15 cellular contexts compared by ENCODE assay signal in the genomic region with DNA sequence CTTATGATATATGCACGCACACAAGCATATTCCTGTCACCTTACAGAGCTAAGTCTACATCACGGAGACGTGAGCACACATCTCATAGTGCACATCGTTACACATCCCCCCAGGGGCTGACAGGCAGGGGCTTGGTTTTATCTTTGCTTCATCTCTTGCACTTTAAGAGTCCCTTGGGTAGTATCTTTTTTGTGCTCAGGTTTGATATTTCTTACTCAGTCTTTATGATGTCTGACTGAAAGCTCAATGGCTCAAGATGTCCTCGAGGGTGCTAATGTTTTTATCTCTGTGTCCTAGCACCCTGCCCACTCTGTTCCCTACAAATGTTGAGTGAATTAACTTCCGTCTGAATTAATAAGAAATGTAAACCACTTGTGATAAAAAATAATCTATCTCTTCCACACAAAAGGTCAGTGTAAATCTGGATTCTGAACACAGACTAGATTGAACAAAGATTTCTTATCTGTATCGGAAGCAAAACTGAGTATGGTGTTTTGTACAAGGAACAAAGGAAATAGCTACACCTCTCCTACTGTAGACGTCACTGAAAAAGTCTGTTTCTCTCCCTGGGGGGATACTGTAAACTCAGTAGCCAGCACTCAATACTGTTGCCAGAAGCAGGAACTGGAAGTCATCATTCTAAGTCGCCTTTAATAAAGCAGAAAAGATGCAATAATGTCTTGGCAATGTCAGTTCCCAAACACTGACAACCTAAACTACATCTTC.
DNase-seq lines count a peak whose midpoint lies in the region; ATAC-seq and TF ChIP-seq lines count a peak whose summit lies in the region.
"Had no signal": no experiment of that assay in that cellular context is flagged by ENCODE, and none has a peak within 500 bp of the region (broad histone marks: within the 10 kb centered on the region; RNA-seq: fewer than 3 reads in every experiment).

No MANE protein-coding gene starts in this region.

- H3K27ac ChIP-seq in SK-N-SH (ENCODE audit: low read depth in 2 of 2, low read length in 1 of 2) (peak overlapping the region in 1 of 2 experiments; percentile 71; a peak in 2 of 4 replicates), dorsolateral prefrontal cortex (no peak overlapping the region)
- H3K27ac ChIP-seq: C4-2B had no signal

- H3K9me2 ChIP-seq in SK-N-SH = no peaks in the 10 kb centered on the region

- H3K4me1 ChIP-seq in SK-N-SH (ENCODE audit: control insufficient read depth in 1 of 2, insufficient read depth in 2 of 2, low read depth in 1 of 2, low read length in 1 of 2) = peaks cover 0 to 20% of the 10 kb centered on the region in 2 experiments; a peak in 1 of 4 replicates

- no peak overlapping the region for H2AFZ ChIP-seq in SK-N-SH (ENCODE audit: low read depth)

- TF ChIP-seq CTCF in SK-N-SH (IDR thresholded peaks at IDR 0.05) (no peak), dorsolateral prefrontal cortex (IDR thresholded peaks at IDR 0.05 in 54 of 56, conservative IDR thresholded peaks at IDR 0.05 in 2 of 56; ENCODE audit: low read depth in 1 of 56, partially characterized antibody in 56 of 56) (no peak)

- POLR2A ChIA-PET in SK-N-SH (lab: Yijun Ruan, JAX) = interaction anchor here (0.8 kb wide), 1 partner anchor 112 kb away, joined by 3 read pairs; no protein-coding TSS in a partner anchor

- peak; percentile 11; the same call in 1 of the 2 replicates for TF ChIP-seq RAD21 in SK-N-SH (IDR thresholded peaks at IDR 0.05; ENCODE audit: low read length)

- H3K9me3 ChIP-seq in SK-N-SH = no peaks in the 10 kb centered on the region

- 30% methylated on average over 9 of the region's 9 CpGs for WGBS in SK-N-SH (ENCODE audit: low lambda C conversion rate)

- H3K36me3 ChIP-seq in SK-N-SH (replicated peaks in 1 of 2; ENCODE audit: control insufficient read depth in 1 of 2, insufficient read depth in 2 of 2, low read length in 1 of 2) = no peaks in the 10 kb centered on the region

- H3K27me3 ChIP-seq in SK-N-SH (ENCODE audit: insufficient read depth) (no peaks in the 10 kb centered on the region), dorsolateral prefrontal cortex (no peaks in the 10 kb centered on the region)

- no peak for DNase-seq in Right ventricle myocardium inferior (ENCODE audit: missing footprints)
- no peak for DNase-seq in cardiac septum (ENCODE audit: low spot score)
- peak; percentile 58 for DNase-seq in SK-N-SH
- DNase-seq in islet precursor cell = peak; percentile 57
- DNase-seq in retina = peak; percentile 49
- no peak for DNase-seq in dorsolateral prefrontal cortex
- DNase-seq in C1 segment of cervical spinal cord (lab: John Stamatoyannopoulos, UW) = no peak
- DNase-seq: GF-D8, GOT3, KBM-7, NCI-H1436, NCI-H345, NCI-H526 treated with DMSO at 0.1 percent for 48 hours had no signal

- H3K9ac ChIP-seq in SK-N-SH = no peak overlapping the region

- intact Hi-C loops in Right ventricle myocardium inferior (cut with DNase I) (loop anchor here (10.0 kb wide), 1 partner anchor 298 kb away; no protein-coding TSS in a partner anchor), cardiac septum (cut with DNase I) (loop anchor here (10.0 kb wide), 1 partner anchor 348 kb away; no protein-coding TSS in a partner anchor), dorsolateral prefrontal cortex (cut with DNase I) (no loop called here)

- no peaks in the 10 kb centered on the region for H3K79me2 ChIP-seq in SK-N-SH (ENCODE audit: insufficient read depth)

- CTCF ChIA-PET in SK-N-SH (lab: Yijun Ruan, JAX) = interaction anchor here (0.8 to 1.3 kb wide), 3 partner anchors 11 to 199 kb away, joined by 3 to 4 read pairs (median 3); no protein-coding TSS in a partner anchor

- TF ChIP-seq EP300 in SK-N-SH (IDR thresholded peaks at IDR 0.05; ENCODE audit: borderline replicate concordance in 1 of 2, low read depth in 1 of 2, low read length in 1 of 2) = peak in 1 of 2 experiments; percentile 94; a peak in 2 of 4 replicates

- no peak overlapping the region for H3K4me3 ChIP-seq in SK-N-SH (ENCODE audit: low read depth in 2 of 2, low read length in 1 of 2)
- H3K4me3 ChIP-seq in dorsolateral prefrontal cortex = no peak overlapping the region

- no peaks in the 10 kb centered on the region for H3F3A ChIP-seq in SK-N-SH (replicated peaks; ENCODE audit: insufficient read depth)

- H3K4me2 ChIP-seq in SK-N-SH = no peak overlapping the region

- no peaks in the 10 kb centered on the region for H4K20me1 ChIP-seq in SK-N-SH (ENCODE audit: insufficient read depth)

- ATAC-seq in Right ventricle myocardium inferior = peak; percentile 43
- ATAC-seq in HG03439 (IDR thresholded peaks at IDR 0.05; ENCODE audit: unreplicated experiment) = no peak

TF ChIP-seq in SK-N-SH, 30 proteins besides CTCF, POLR2A, EP300 and RAD21 (continues in another document):
- no peak for TF ChIP-seq YY1 (IDR thresholded peaks at IDR 0.05; ENCODE audit: low read depth)
- TF ChIP-seq TEAD4 (IDR thresholded peaks at IDR 0.05; ENCODE audit: borderline replicate concordance, insufficient read depth) = no peak
- no peak for TF ChIP-seq FOXM1 (IDR thresholded peaks at IDR 0.05; ENCODE audit: low read depth)
- peak; percentile 74 for TF ChIP-seq RCOR1 (IDR thresholded peaks at IDR 0.05; ENCODE audit: low read length)
- no peak for TF ChIP-seq NFIC (IDR thresholded peaks at IDR 0.05; ENCODE audit: borderline replicate concordance)
- no peak for TF ChIP-seq JUND (IDR thresholded peaks at IDR 0.05)
- no peak for TF ChIP-seq TAF1 (IDR thresholded peaks at IDR 0.05; ENCODE audit: borderline replicate concordance, low read depth, low read length)
- no peak for TF ChIP-seq POLR2AphosphoS5 (IDR thresholded peaks at IDR 0.05; ENCODE audit: low read depth, low read length)
- TF ChIP-seq, protein P1, sequence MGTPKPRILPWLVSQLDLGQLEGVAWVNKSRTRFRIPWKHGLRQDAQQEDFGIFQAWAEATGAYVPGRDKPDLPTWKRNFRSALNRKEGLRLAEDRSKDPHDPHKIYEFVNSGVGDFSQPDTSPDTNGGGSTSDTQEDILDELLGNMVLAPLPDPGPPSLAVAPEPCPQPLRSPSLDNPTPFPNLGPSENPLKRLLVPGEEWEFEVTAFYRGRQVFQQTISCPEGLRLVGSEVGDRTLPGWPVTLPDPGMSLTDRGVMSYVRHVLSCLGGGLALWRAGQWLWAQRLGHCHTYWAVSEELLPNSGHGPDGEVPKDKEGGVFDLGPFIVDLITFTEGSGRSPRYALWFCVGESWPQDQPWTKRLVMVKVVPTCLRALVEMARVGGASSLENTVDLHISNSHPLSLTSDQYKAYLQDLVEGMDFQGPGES (IDR thresholded peaks at IDR 0.05; ENCODE audit: low read depth, low read length) = no peak
- peak; percentile 86 for TF ChIP-seq GATA2 (CRISPR knock-in tag; IDR thresholded peaks at IDR 0.05)
- TF ChIP-seq, protein P2, sequence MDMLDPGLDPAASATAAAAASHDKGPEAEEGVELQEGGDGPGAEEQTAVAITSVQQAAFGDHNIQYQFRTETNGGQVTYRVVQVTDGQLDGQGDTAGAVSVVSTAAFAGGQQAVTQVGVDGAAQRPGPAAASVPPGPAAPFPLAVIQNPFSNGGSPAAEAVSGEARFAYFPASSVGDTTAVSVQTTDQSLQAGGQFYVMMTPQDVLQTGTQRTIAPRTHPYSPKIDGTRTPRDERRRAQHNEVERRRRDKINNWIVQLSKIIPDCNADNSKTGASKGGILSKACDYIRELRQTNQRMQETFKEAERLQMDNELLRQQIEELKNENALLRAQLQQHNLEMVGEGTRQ (IDR thresholded peaks at IDR 0.05; ENCODE audit: borderline replicate concordance, low read depth, low read length) = no peak
- TF ChIP-seq, protein P3, sequence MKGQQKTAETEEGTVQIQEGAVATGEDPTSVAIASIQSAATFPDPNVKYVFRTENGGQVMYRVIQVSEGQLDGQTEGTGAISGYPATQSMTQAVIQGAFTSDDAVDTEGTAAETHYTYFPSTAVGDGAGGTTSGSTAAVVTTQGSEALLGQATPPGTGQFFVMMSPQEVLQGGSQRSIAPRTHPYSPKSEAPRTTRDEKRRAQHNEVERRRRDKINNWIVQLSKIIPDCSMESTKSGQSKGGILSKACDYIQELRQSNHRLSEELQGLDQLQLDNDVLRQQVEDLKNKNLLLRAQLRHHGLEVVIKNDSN (IDR thresholded peaks at IDR 0.05; ENCODE audit: borderline replicate concordance, low read depth) = no peak
- TF ChIP-seq RXRA (IDR thresholded peaks at IDR 0.05; ENCODE audit: borderline replicate concordance, low read depth) = no peak
- TF ChIP-seq, protein P4, sequence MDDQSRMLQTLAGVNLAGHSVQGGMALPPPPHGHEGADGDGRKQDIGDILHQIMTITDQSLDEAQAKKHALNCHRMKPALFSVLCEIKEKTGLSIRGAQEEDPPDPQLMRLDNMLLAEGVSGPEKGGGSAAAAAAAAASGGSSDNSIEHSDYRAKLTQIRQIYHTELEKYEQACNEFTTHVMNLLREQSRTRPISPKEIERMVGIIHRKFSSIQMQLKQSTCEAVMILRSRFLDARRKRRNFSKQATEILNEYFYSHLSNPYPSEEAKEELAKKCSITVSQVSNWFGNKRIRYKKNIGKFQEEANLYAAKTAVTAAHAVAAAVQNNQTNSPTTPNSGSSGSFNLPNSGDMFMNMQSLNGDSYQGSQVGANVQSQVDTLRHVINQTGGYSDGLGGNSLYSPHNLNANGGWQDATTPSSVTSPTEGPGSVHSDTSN (IDR thresholded peaks at IDR 0.05) = 0 out of 2 replicates have a peak, but pooled peaks have one; percentile 5
- TF ChIP-seq RFX5 (IDR thresholded peaks at IDR 0.05; ENCODE audit: low read length) = no peak
- TF ChIP-seq, protein P5, sequence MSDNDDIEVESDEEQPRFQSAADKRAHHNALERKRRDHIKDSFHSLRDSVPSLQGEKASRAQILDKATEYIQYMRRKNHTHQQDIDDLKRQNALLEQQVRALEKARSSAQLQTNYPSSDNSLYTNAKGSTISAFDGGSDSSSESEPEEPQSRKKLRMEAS (IDR thresholded peaks at IDR 0.05; ENCODE audit: low read depth) = no peak
- peak; percentile 81 for TF ChIP-seq FOXJ3 (CRISPR knock-in tag; IDR thresholded peaks at IDR 0.05)
- no peak for TF ChIP-seq FOSL2 (IDR thresholded peaks at IDR 0.05; ENCODE audit: borderline replicate concordance, low read depth)
- TF ChIP-seq NRF1 (IDR thresholded peaks at IDR 0.05; ENCODE audit: low read depth, low read length) = no peak
- TF ChIP-seq MXI1 (IDR thresholded peaks at IDR 0.05; ENCODE audit: low read depth, low read length) = 0 out of 2 replicates have a peak, but pooled peaks have one; percentile 21
- TF ChIP-seq GABPA (IDR thresholded peaks at IDR 0.05; ENCODE audit: low read depth) = no peak

Comparison
In these comparisons a context has a peak if more than half of its experiments do, and no peak if none do; other contexts are left out.
1. DNase-seq: peak in SK-N-SH (single experiment), islet precursor cell (single experiment) and retina (single experiment); none in Right ventricle myocardium inferior (single experiment), cardiac septum (single experiment), dorsolateral prefrontal cortex (0 of 10) and C1 segment of cervical spinal cord (0 of 14).
2. intact Hi-C loops: an anchor here in Right ventricle myocardium inferior (10.0 kb wide) and cardiac septum (10.0 kb wide); none called in dorsolateral prefrontal cortex.